23 cellular contexts compared by ENCODE assay signal in the genomic region with DNA sequence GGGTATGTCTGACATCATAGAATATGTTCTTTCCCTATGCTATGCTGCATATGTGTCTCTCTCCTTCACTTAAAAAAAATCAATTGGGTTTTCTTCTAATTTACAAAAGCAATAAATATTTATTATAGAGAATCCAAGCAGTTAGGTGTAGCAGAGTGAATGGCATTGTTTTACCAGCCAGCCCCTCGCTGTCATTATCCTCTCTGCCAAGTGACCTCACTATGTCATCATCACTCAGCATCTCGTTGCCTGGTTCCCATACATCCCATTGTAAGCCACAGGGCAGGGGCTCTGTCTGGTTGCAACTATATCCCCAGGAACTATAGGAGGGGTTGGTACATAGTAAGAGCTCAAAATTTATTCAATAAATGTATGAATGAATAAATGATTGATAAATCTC. TPM values are rescaled to one million over a fixed set of nuclear protein-coding genes. Genes with fewer than 3 reads are reported as not detected.
"Had no signal": no experiment of that assay in that cellular context is flagged by ENCODE, and none has a peak within 500 bp of the region (broad histone marks: within the 10 kb centered on the region; RNA-seq: fewer than 3 reads in every experiment).

No MANE protein-coding gene starts in this region.

- H3K36me3 ChIP-seq: esophagus muscularis mucosa, left lung, lower lobe of right lung, thoracic aorta had no signal

- FAIRE-seq: bronchial epithelial cell, islet of Langerhans, urothelium cell line had no signal

- H3K4me3 ChIP-seq: esophagus muscularis mucosa, left lung, lower lobe of right lung, skin epidermis, thoracic aorta had no signal

- H3K4me1 ChIP-seq: esophagus muscularis mucosa, foreskin keratinocyte, left lung, lower lobe of right lung had no signal

- H3K9me3 ChIP-seq: esophagus muscularis mucosa, left lung, lower lobe of right lung, thoracic aorta had no signal

- ATAC-seq: activated CD4-positive, alpha-beta T cell treated with anti-CD3 and anti-CD28 coated beads for 36 hours; activated CD8-positive, alpha-beta memory T cell treated with anti-CD3 and anti-CD28 coated beads, Interleukin-2, amount 10 ng/mL, durations not matched to agents 7 days and 5 days; activated CD8-positive, alpha-beta T cell treated with anti-CD3 and anti-CD28 coated beads, Interleukin-2, amount 10 ng/mL, durations not matched to agents 7 days and 5 days; activated naive CD4-positive, alpha-beta T cell treated with anti-CD3 and anti-CD28 coated beads, Interleukin-2, amount 50 U/mL, for 72 hours; activated T-cell treated with anti-CD3 and anti-CD28 coated beads, Interleukin-2, amount 50 U/mL, for 72 hours; foreskin keratinocyte; left lung; lower lobe of right lung; natural killer cell; sciatic nerve had no signal

- DNase-seq: activated CD4-positive, alpha-beta T cell treated with anti-CD3 and anti-CD28 coated beads for 36 hours; activated CD4-positive, CD25-positive, alpha-beta regulatory T cell; activated CD8-positive, alpha-beta memory T cell treated with anti-CD3 and anti-CD28 coated beads, Interleukin-2, amount 10 ng/mL, durations not matched to agents 7 days and 5 days; activated CD8-positive, alpha-beta T cell treated with anti-CD3 and anti-CD28 coated beads, Interleukin-2, amount 10 ng/mL, durations not matched to agents 7 days and 5 days; activated naive CD4-positive, alpha-beta T cell; activated T-cell treated with anti-CD3 and anti-CD28 coated beads, Interleukin-2, amount 50 U/mL, for 72 hours; endodermal cell; foreskin keratinocyte; left lung; lower lobe of right lung; mesenchymal stem cell; natural killer cell; stimulated activated CD4-positive, alpha-beta T cell treated with anti-CD3 and anti-CD28 coated beads, Interleukin-12 subunit alpha, Interleukin-12 subunit beta, amount 100 ng/mL, for 4 hours; stimulated activated CD4-positive, alpha-beta T cell treated with anti-CD3 and anti-CD28 coated beads, Interleukin-4, amount 100 ng/mL, for 1 hour; trophoblast cell had no signal

- H3K27ac ChIP-seq: esophagus muscularis mucosa, foreskin keratinocyte, left lung, lower lobe of right lung, skin epidermis, thoracic aorta had no signal

RNA-seq across cellular contexts. Expression of a gene that starts 31.3 kb away (rescaled TPM):
- total RNA-seq: foreskin keratinocyte, thoracic aorta had no signal
- polyA plus RNA-seq: foreskin keratinocyte had no signal
